Comparison of ENCODE assay signal across 1 cellular context in genomic region chr21:36319767-36320420, GRCh38.
TF ChIP-seq lines count a peak whose summit lies in the region.

MORC3 (plus strand) TSS chr21:36320197; CDS start chr21:36320265, 68 bp downstream.

TF ChIP-seq in K562, 482 proteins besides CTCF, POLR2A, EP300 and RAD21 (continued from another document and continues in another):
- TF ChIP-seq PRDM10 (IDR thresholded peaks at IDR 0.05; ENCODE audit: partially characterized antibody): peak; percentile 20
- 0 out of 2 replicates have a peak, but pooled peaks have one; percentile 69 for TF ChIP-seq DPF2 (IDR thresholded peaks at IDR 0.05)
- TF ChIP-seq FOXA3 (CRISPR knock-in tag; conservative IDR thresholded peaks at IDR 0.05 in 1 of 2, IDR thresholded peaks at IDR 0.05 in 1 of 2): no peak
- no peak for TF ChIP-seq ZNF174 (CRISPR knock-in tag; IDR thresholded peaks at IDR 0.05)
- peak in 1 of 2 experiments; percentile 40; a peak in 1 of 4 replicates for TF ChIP-seq MLLT1 (IDR thresholded peaks at IDR 0.05)
- peak; percentile 43; the same call in 1 of the 2 replicates for TF ChIP-seq ZBED1 (IDR thresholded peaks at IDR 0.05)
- TF ChIP-seq ZNF140 (CRISPR knock-in tag; IDR thresholded peaks at IDR 0.05): no peak
- TF ChIP-seq MBD1 (CRISPR knock-in tag; IDR thresholded peaks at IDR 0.05): no peak
- TF ChIP-seq ELF2 (CRISPR knock-in tag; IDR thresholded peaks at IDR 0.05): peak; percentile 35; the same call in 1 of the 2 replicates
- no peak for TF ChIP-seq CBFA2T3 (IDR thresholded peaks at IDR 0.05)
- peak; percentile 95 for TF ChIP-seq KDM5B (IDR thresholded peaks at IDR 0.05; ENCODE audit: insufficient replicate concordance, low read depth, low read length)
- no peak for TF ChIP-seq MTF1 (CRISPR knock-in tag; IDR thresholded peaks at IDR 0.05; ENCODE audit: borderline replicate concordance)
- TF ChIP-seq EHMT2 (IDR thresholded peaks at IDR 0.05): no peak
- TF ChIP-seq PYGO2 (tag; IDR thresholded peaks at IDR 0.05): no peak
- peak; percentile 99 for TF ChIP-seq POLR2G (IDR thresholded peaks at IDR 0.05; ENCODE audit: low read depth, low read length)
- TF ChIP-seq NBN (IDR thresholded peaks at IDR 0.05; ENCODE audit: low read depth): 0 out of 2 replicates have a peak, but pooled peaks have one; percentile 50
- no peak for TF ChIP-seq SMC3 (conservative IDR thresholded peaks at IDR 0.05; ENCODE audit: insufficient read depth, low read depth, low read length)
- no peak for TF ChIP-seq HBP1 (CRISPR knock-in tag; IDR thresholded peaks at IDR 0.05)
- TF ChIP-seq MNT (conservative IDR thresholded peaks at IDR 0.05): peak in 1 of 2 experiments; percentile 48; a peak in 3 of 4 replicates
- no peak for TF ChIP-seq ZBTB5 (IDR thresholded peaks at IDR 0.05)
- TF ChIP-seq CXXC5 (CRISPR knock-in tag; IDR thresholded peaks at IDR 0.05): peak; percentile 67
- peak; percentile 87 for TF ChIP-seq POLR2B (IDR thresholded peaks at IDR 0.05; ENCODE audit: low read depth, partially characterized antibody)
- peak; percentile 31 for TF ChIP-seq PHF20 (IDR thresholded peaks at IDR 0.05; ENCODE audit: partially characterized antibody)
- TF ChIP-seq DLX4 (CRISPR knock-in tag; IDR thresholded peaks at IDR 0.05): no peak
- no peak for TF ChIP-seq ZNF212 (CRISPR knock-in tag; IDR thresholded peaks at IDR 0.05)
- TF ChIP-seq TOE1 (IDR thresholded peaks at IDR 0.05; ENCODE audit: borderline replicate concordance): no peak; the same call in 1 of the 2 replicates
- TF ChIP-seq TOE1 (CRISPR knock-in tag; IDR thresholded peaks at IDR 0.05; ENCODE audit: borderline replicate concordance, low read depth): no peak
- TF ChIP-seq ZNF668 (CRISPR knock-in tag; IDR thresholded peaks at IDR 0.05): no peak
- TF ChIP-seq SMAD2 (IDR thresholded peaks at IDR 0.05; ENCODE audit: low read depth, low read length): no peak
- peak; percentile 96 for TF ChIP-seq ZBTB2 (IDR thresholded peaks at IDR 0.05)
- peak in 1 of 2 experiments; percentile 63; a peak in 2 of 4 replicates for TF ChIP-seq TEAD1 (CRISPR knock-in tag; IDR thresholded peaks at IDR 0.05)
- TF ChIP-seq RB1 (IDR thresholded peaks at IDR 0.05; ENCODE audit: low read depth): peak; percentile 73
- TF ChIP-seq ZNF778 (CRISPR knock-in tag; IDR thresholded peaks at IDR 0.05): no peak
- TF ChIP-seq PRPF4 (IDR thresholded peaks at IDR 0.05; ENCODE audit: insufficient read depth, low read depth, low read length, poor library complexity, severe bottlenecking): peak; percentile 81
- no peak for TF ChIP-seq SREBF1 (IDR thresholded peaks at IDR 0.05; ENCODE audit: borderline replicate concordance, low read depth, low read length)
- 0 out of 2 replicates have a peak, but pooled peaks have one; percentile 23 for TF ChIP-seq ZNF175 (CRISPR knock-in tag; IDR thresholded peaks at IDR 0.05; ENCODE audit: low read depth)
- TF ChIP-seq ARHGAP35 (IDR thresholded peaks at IDR 0.05; ENCODE audit: partially characterized antibody): no peak
- peak; percentile 94 for TF ChIP-seq POLR2H (tag; IDR thresholded peaks at IDR 0.05; ENCODE audit: low read depth)
- TF ChIP-seq E2F1 (CRISPR knock-in tag; IDR thresholded peaks at IDR 0.05): peak; percentile 62
- 0 out of 2 replicates have a peak, but pooled peaks have one; percentile 27 for TF ChIP-seq ZNF224 (CRISPR knock-in tag; IDR thresholded peaks at IDR 0.05)
- TF ChIP-seq ATF1 (CRISPR knock-in tag; IDR thresholded peaks at IDR 0.05): no peak
- 0 out of 2 replicates have a peak, but pooled peaks have one; percentile 30 for TF ChIP-seq ATF1 (tag; IDR thresholded peaks at IDR 0.05)
- TF ChIP-seq ZNF75A (CRISPR knock-in tag; IDR thresholded peaks at IDR 0.05): no peak
- no peak for TF ChIP-seq TSC22D4 (tag; IDR thresholded peaks at IDR 0.05)
- no peak for TF ChIP-seq ZNF165 (CRISPR knock-in tag; IDR thresholded peaks at IDR 0.05; ENCODE audit: borderline replicate concordance)
- TF ChIP-seq NUFIP1 (IDR thresholded peaks at IDR 0.05; ENCODE audit: partially characterized antibody): no peak
- no peak for TF ChIP-seq POLR3A (IDR thresholded peaks at IDR 0.05; ENCODE audit: borderline replicate concordance, extremely low read depth, insufficient read depth, insufficient read length)
- TF ChIP-seq CAMTA2 (CRISPR knock-in tag; conservative IDR thresholded peaks at IDR 0.05): no peak
- TF ChIP-seq PCBP1 (IDR thresholded peaks at IDR 0.05; ENCODE audit: low read depth, low read length, poor library complexity, severe bottlenecking): no peak
- no peak for TF ChIP-seq CEBPG (CRISPR knock-in tag; IDR thresholded peaks at IDR 0.05)
- TF ChIP-seq CEBPG (tag; conservative IDR thresholded peaks at IDR 0.05 in 1 of 2, IDR thresholded peaks at IDR 0.05 in 1 of 2): no peak
